In the genomic region with DNA sequence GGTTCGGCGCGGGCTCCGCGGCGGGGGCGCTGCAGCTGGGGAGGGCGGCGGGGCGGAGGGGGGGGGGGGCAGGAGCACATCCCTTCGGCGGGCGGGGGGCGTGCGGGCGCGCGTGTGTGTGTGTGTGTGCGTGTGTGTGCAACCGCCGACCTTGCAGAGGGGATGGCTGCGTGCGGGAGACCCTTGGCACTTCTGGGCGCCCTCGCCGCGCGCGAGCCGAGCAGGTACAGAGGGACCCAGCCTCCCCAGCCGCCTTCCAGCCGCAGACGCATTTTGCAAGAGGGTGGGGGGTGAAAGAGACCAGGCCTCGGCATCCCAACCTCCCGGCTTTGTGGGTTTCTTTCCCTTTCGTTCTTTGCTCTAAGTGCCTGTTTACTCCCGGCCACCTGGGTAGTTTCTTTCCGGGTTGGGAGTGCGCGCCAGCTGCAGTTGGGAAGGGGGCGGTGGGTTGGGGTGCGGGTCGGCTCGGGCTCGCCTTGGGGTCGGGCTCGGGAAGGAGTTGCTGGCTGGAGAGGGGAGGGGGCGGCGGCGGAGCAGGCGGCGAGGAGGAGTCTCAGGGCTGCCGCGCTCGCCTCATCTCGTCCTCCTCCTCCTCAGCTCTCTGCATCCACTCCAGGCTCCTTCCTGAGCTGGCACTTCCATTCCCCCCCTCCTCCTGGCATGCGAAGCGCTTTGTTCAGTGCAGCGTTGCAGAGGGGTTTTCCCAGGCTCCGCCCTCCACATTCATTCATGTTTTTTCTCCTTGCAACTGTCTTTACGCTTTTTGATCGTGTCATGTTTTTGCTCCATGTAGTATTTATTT, we compare ENCODE assay signal across 1 cellular context.
TF ChIP-seq lines count a peak whose summit lies in the region.

No MANE protein-coding gene starts in this region.

TF ChIP-seq in K562, 482 proteins besides CTCF, POLR2A, EP300 and RAD21 (continued from another document and continues in another):
- TF ChIP-seq, protein P1, sequence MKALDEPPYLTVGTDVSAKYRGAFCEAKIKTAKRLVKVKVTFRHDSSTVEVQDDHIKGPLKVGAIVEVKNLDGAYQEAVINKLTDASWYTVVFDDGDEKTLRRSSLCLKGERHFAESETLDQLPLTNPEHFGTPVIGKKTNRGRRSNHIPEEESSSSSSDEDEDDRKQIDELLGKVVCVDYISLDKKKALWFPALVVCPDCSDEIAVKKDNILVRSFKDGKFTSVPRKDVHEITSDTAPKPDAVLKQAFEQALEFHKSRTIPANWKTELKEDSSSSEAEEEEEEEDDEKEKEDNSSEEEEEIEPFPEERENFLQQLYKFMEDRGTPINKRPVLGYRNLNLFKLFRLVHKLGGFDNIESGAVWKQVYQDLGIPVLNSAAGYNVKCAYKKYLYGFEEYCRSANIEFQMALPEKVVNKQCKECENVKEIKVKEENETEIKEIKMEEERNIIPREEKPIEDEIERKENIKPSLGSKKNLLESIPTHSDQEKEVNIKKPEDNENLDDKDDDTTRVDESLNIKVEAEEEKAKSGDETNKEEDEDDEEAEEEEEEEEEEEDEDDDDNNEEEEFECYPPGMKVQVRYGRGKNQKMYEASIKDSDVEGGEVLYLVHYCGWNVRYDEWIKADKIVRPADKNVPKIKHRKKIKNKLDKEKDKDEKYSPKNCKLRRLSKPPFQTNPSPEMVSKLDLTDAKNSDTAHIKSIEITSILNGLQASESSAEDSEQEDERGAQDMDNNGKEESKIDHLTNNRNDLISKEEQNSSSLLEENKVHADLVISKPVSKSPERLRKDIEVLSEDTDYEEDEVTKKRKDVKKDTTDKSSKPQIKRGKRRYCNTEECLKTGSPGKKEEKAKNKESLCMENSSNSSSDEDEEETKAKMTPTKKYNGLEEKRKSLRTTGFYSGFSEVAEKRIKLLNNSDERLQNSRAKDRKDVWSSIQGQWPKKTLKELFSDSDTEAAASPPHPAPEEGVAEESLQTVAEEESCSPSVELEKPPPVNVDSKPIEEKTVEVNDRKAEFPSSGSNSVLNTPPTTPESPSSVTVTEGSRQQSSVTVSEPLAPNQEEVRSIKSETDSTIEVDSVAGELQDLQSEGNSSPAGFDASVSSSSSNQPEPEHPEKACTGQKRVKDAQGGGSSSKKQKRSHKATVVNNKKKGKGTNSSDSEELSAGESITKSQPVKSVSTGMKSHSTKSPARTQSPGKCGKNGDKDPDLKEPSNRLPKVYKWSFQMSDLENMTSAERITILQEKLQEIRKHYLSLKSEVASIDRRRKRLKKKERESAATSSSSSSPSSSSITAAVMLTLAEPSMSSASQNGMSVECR (CRISPR knock-in tag; IDR thresholded peaks at IDR 0.05), result no peak
- TF ChIP-seq MAZ (CRISPR knock-in tag; conservative IDR thresholded peaks at IDR 0.05 in 1 of 2, IDR thresholded peaks at IDR 0.05 in 1 of 2), result peak in 1 of 2 experiments; percentile 55; a peak in 2 of 4 replicates
- no peak for TF ChIP-seq SREBF1 (IDR thresholded peaks at IDR 0.05; ENCODE audit: borderline replicate concordance, low read depth, low read length)
- TF ChIP-seq SP2 (IDR thresholded peaks at IDR 0.05; ENCODE audit: extremely low read depth, low read depth, low read length, poor library complexity, severe bottlenecking), result no peak
- TF ChIP-seq, protein P2, sequence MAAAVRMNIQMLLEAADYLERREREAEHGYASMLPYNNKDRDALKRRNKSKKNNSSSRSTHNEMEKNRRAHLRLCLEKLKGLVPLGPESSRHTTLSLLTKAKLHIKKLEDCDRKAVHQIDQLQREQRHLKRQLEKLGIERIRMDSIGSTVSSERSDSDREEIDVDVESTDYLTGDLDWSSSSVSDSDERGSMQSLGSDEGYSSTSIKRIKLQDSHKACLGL (CRISPR knock-in tag; IDR thresholded peaks at IDR 0.05; ENCODE audit: borderline replicate concordance, poor library complexity, severe bottlenecking), result no peak
- TF ChIP-seq ZNF197 (CRISPR knock-in tag; IDR thresholded peaks at IDR 0.05; ENCODE audit: low read depth), result no peak
- TF ChIP-seq CTBP1 (IDR thresholded peaks at IDR 0.05; ENCODE audit: borderline replicate concordance), result peak; percentile 30; the same call in 1 of the 2 replicates
- peak; percentile 84; the same call in 1 of the 2 replicates for TF ChIP-seq ZBTB7A (IDR thresholded peaks at IDR 0.05; ENCODE audit: borderline replicate concordance, control insufficient read depth, low read depth, low read length)
- 0 out of 2 replicates have a peak, but pooled peaks have one; percentile 25 for TF ChIP-seq ELF1 (tag; IDR thresholded peaks at IDR 0.05)
- TF ChIP-seq HDGF (IDR thresholded peaks at IDR 0.05), result peak; percentile 31; the same call in 1 of the 2 replicates
- TF ChIP-seq CAMTA2 (CRISPR knock-in tag; conservative IDR thresholded peaks at IDR 0.05), result no peak
- TF ChIP-seq RBBP5 (IDR thresholded peaks at IDR 0.05; ENCODE audit: borderline replicate concordance, insufficient read depth, low read length, poor library complexity, severe bottlenecking), result peak; percentile 73
- peak; percentile 49 for TF ChIP-seq ZFX (CRISPR knock-in tag; IDR thresholded peaks at IDR 0.05)
- TF ChIP-seq, protein P3, sequence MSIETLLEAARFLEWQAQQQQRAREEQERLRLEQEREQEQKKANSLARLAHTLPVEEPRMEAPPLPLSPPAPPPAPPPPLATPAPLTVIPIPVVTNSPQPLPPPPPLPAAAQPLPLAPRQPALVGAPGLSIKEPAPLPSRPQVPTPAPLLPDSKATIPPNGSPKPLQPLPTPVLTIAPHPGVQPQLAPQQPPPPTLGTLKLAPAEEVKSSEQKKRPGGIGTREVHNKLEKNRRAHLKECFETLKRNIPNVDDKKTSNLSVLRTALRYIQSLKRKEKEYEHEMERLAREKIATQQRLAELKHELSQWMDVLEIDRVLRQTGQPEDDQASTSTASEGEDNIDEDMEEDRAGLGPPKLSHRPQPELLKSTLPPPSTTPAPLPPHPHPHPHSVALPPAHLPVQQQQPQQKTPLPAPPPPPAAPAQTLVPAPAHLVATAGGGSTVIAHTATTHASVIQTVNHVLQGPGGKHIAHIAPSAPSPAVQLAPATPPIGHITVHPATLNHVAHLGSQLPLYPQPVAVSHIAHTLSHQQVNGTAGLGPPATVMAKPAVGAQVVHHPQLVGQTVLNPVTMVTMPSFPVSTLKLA (conservative IDR thresholded peaks at IDR 0.05), result peak in 1 of 2 experiments; percentile 50; a peak in 1 of 4 replicates
- TF ChIP-seq CEBPG (CRISPR knock-in tag; IDR thresholded peaks at IDR 0.05), result 0 out of 2 replicates have a peak, but pooled peaks have one; percentile 39
- TF ChIP-seq CEBPG (tag; conservative IDR thresholded peaks at IDR 0.05 in 1 of 2, IDR thresholded peaks at IDR 0.05 in 1 of 2), result no peak
- TF ChIP-seq SMC3 (conservative IDR thresholded peaks at IDR 0.05; ENCODE audit: insufficient read depth, low read depth, low read length), result 0 out of 2 replicates have a peak, but pooled peaks have one; percentile 9
- TF ChIP-seq TEAD4 (IDR thresholded peaks at IDR 0.05; ENCODE audit: low read length), result peak; percentile 21; the same call in 1 of the 2 replicates
- 0 out of 2 replicates have a peak, but pooled peaks have one; percentile 35 for TF ChIP-seq TEAD4 (CRISPR knock-in tag; IDR thresholded peaks at IDR 0.05; ENCODE audit: borderline replicate concordance)
- peak; percentile 12; the same call in 1 of the 2 replicates for TF ChIP-seq PHF8 (IDR thresholded peaks at IDR 0.05; ENCODE audit: borderline replicate concordance, low read length)
- no peak for TF ChIP-seq C11orf30 (IDR thresholded peaks at IDR 0.05; ENCODE audit: low read depth)
- peak; percentile 28 for TF ChIP-seq CCNT2 (IDR thresholded peaks at IDR 0.05; ENCODE audit: borderline replicate concordance, extremely low read depth, insufficient read length, low read depth, low read length)
- TF ChIP-seq, protein P4, sequence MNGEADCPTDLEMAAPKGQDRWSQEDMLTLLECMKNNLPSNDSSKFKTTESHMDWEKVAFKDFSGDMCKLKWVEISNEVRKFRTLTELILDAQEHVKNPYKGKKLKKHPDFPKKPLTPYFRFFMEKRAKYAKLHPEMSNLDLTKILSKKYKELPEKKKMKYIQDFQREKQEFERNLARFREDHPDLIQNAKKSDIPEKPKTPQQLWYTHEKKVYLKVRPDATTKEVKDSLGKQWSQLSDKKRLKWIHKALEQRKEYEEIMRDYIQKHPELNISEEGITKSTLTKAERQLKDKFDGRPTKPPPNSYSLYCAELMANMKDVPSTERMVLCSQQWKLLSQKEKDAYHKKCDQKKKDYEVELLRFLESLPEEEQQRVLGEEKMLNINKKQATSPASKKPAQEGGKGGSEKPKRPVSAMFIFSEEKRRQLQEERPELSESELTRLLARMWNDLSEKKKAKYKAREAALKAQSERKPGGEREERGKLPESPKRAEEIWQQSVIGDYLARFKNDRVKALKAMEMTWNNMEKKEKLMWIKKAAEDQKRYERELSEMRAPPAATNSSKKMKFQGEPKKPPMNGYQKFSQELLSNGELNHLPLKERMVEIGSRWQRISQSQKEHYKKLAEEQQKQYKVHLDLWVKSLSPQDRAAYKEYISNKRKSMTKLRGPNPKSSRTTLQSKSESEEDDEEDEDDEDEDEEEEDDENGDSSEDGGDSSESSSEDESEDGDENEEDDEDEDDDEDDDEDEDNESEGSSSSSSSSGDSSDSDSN (IDR thresholded peaks at IDR 0.05; ENCODE audit: borderline replicate concordance in 1 of 2, low read depth in 2 of 2, low read length in 2 of 2), result peak in 1 of 2 experiments; percentile 62; a peak in 1 of 4 replicates
- no peak for TF ChIP-seq ZNF778 (CRISPR knock-in tag; IDR thresholded peaks at IDR 0.05)
- TF ChIP-seq CXXC5 (CRISPR knock-in tag; IDR thresholded peaks at IDR 0.05), result 0 out of 2 replicates have a peak, but pooled peaks have one; percentile 12
- TF ChIP-seq SOX6 (IDR thresholded peaks at IDR 0.05), result no peak; the same call in 1 of the 2 replicates
- TF ChIP-seq, protein P5, sequence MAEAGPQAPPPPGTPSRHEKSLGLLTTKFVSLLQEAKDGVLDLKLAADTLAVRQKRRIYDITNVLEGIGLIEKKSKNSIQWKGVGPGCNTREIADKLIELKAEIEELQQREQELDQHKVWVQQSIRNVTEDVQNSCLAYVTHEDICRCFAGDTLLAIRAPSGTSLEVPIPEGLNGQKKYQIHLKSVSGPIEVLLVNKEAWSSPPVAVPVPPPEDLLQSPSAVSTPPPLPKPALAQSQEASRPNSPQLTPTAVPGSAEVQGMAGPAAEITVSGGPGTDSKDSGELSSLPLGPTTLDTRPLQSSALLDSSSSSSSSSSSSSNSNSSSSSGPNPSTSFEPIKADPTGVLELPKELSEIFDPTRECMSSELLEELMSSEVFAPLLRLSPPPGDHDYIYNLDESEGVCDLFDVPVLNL (CRISPR knock-in tag; IDR thresholded peaks at IDR 0.05; ENCODE audit: low read depth), result 0 out of 2 replicates have a peak, but pooled peaks have one; percentile 7
- peak; percentile 43 for TF ChIP-seq SAP30 (IDR thresholded peaks at IDR 0.05; ENCODE audit: borderline replicate concordance, insufficient read depth, low read depth, low read length, poor library complexity, severe bottlenecking)
- TF ChIP-seq ZNF263 (CRISPR knock-in tag; IDR thresholded peaks at IDR 0.05; ENCODE audit: borderline replicate concordance), result peak; percentile 87; the same call in 1 of the 2 replicates
- TF ChIP-seq HDAC2 (IDR thresholded peaks at IDR 0.05), result no peak
- TF ChIP-seq RFX7 (CRISPR knock-in tag; IDR thresholded peaks at IDR 0.05), result no peak
- TF ChIP-seq POLR2G (IDR thresholded peaks at IDR 0.05; ENCODE audit: low read depth, low read length), result peak; percentile 10; the same call in 1 of the 2 replicates
- TF ChIP-seq TRIM24 (IDR thresholded peaks at IDR 0.05), result 0 out of 4 replicates have a peak, but pooled peaks of 1 of the 2 experiments have one; percentile 26
- TF ChIP-seq ZNF76 (CRISPR knock-in tag; IDR thresholded peaks at IDR 0.05; ENCODE audit: borderline replicate concordance), result 0 out of 2 replicates have a peak, but pooled peaks have one; percentile 14
- TF ChIP-seq PCBP1 (IDR thresholded peaks at IDR 0.05; ENCODE audit: low read depth, low read length, poor library complexity, severe bottlenecking), result peak; percentile 26
- 0 out of 4 replicates have a peak, but pooled peaks of 1 of the 2 experiments have one; percentile 15 for TF ChIP-seq SIN3A (IDR thresholded peaks at IDR 0.05; ENCODE audit: borderline replicate concordance in 2 of 2, control insufficient read depth in 1 of 2, low read depth in 2 of 2, low read length in 2 of 2)
- TF ChIP-seq GABPB2 (CRISPR knock-in tag; conservative IDR thresholded peaks at IDR 0.05), result no peak
- TF ChIP-seq FOXP1 (CRISPR knock-in tag; IDR thresholded peaks at IDR 0.05), result no peak
- TF ChIP-seq, protein P6, sequence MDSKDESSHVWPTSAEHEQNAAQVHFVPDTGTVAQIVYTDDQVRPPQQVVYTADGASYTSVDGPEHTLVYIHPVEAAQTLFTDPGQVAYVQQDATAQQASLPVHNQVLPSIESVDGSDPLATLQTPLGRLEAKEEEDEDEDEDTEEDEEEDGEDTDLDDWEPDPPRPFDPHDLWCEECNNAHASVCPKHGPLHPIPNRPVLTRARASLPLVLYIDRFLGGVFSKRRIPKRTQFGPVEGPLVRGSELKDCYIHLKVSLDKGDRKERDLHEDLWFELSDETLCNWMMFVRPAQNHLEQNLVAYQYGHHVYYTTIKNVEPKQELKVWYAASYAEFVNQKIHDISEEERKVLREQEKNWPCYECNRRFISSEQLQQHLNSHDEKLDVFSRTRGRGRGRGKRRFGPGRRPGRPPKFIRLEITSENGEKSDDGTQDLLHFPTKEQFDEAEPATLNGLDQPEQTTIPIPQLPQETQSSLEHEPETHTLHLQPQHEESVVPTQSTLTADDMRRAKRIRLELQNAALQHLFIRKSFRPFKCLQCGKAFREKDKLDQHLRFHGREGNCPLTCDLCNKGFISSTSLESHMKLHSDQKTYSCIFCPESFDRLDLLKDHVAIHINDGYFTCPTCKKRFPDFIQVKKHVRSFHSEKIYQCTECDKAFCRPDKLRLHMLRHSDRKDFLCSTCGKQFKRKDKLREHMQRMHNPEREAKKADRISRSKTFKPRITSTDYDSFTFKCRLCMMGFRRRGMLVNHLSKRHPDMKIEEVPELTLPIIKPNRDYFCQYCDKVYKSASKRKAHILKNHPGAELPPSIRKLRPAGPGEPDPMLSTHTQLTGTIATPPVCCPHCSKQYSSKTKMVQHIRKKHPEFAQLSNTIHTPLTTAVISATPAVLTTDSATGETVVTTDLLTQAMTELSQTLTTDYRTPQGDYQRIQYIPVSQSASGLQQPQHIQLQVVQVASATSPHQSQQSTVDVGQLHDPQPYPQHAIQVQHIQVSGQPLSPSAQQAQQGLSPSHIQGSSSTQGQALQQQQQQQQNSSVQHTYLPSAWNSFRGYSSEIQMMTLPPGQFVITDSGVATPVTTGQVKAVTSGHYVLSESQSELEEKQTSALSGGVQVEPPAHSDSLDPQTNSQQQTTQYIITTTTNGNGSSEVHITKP (IDR thresholded peaks at IDR 0.05; ENCODE audit: partially characterized antibody), result peak; percentile 37
- TF ChIP-seq, protein P7, sequence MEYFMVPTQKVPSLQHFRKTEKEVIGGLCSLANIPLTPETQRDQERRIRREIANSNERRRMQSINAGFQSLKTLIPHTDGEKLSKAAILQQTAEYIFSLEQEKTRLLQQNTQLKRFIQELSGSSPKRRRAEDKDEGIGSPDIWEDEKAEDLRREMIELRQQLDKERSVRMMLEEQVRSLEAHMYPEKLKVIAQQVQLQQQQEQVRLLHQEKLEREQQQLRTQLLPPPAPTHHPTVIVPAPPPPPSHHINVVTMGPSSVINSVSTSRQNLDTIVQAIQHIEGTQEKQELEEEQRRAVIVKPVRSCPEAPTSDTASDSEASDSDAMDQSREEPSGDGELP (CRISPR knock-in tag; IDR thresholded peaks at IDR 0.05; ENCODE audit: borderline replicate concordance), result peak; percentile 52
- TF ChIP-seq PHF20 (IDR thresholded peaks at IDR 0.05; ENCODE audit: partially characterized antibody), result peak; percentile 65
- TF ChIP-seq CREB1 (IDR thresholded peaks at IDR 0.05), result no peak
- TF ChIP-seq CREB1 (CRISPR knock-in tag; IDR thresholded peaks at IDR 0.05), result no peak
- TF ChIP-seq, protein P8, sequence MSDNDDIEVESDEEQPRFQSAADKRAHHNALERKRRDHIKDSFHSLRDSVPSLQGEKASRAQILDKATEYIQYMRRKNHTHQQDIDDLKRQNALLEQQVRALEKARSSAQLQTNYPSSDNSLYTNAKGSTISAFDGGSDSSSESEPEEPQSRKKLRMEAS (CRISPR knock-in tag; IDR thresholded peaks at IDR 0.05), result no peak
